Comparison of ENCODE assay signal across 11 cellular contexts in genomic region chrX:65607070-65607742, GRCh38.
A peak's percentile ranks its signal among the peaks of the same experiment; 100 is the strongest.
DNase-seq lines count a peak whose midpoint lies in the region; ATAC-seq, FAIRE-seq and TF ChIP-seq lines count a peak whose summit lies in the region.
"Had no signal": no experiment of that assay in that cellular context is flagged by ENCODE, and none has a peak within 500 bp of the region (broad histone marks: within the 10 kb centered on the region; RNA-seq: fewer than 3 reads in every experiment).

No MANE protein-coding gene starts in this region.

- ATAC-seq in GM19463 (IDR thresholded peaks at IDR 0.05; ENCODE audit: unreplicated experiment), result peak; percentile 63

- H4K20me1 ChIP-seq in endothelial cell of umbilical vein (replicated peaks; ENCODE audit: control insufficient read depth, extremely low read depth, insufficient read depth, low read length), result no peaks in the 10 kb centered on the region
- H4K20me1 ChIP-seq in hepatocyte (ENCODE audit: insufficient read depth, poor library complexity, severe bottlenecking), result no peaks in the 10 kb centered on the region

- DNase-seq in GM12892 (ENCODE audit: insufficient read length) (no peak), MV-4-11 (lab: John Stamatoyannopoulos, UW) (peak; percentile 84), endothelial cell of umbilical vein (ENCODE audit: low read depth, low spot score) (no peak), globus pallidus (ENCODE audit: low spot score) (no peak), tibial artery (no peak), hepatocyte (ENCODE audit: low spot score) (no peak), HK-2 (ENCODE audit: unreplicated experiment) (no peak)
- DNase-seq: SW 1271 had no signal

- H3K36me3 ChIP-seq in endothelial cell of umbilical vein (ENCODE audit: control insufficient read depth in 2 of 2, extremely low read depth in 1 of 2, insufficient read depth in 2 of 2, low read length in 2 of 2) (no peaks in the 10 kb centered on the region), tibial artery (no peaks in the 10 kb centered on the region), hepatocyte (replicated peaks; ENCODE audit: insufficient read depth, low read depth) (no peaks in the 10 kb centered on the region)
- H3K36me3 ChIP-seq: tibial nerve had no signal

- H3K9me3 ChIP-seq in endothelial cell of umbilical vein (replicated peaks; ENCODE audit: control insufficient read depth, insufficient read depth, low read length), result no peaks in the 10 kb centered on the region
- H3K9me3 ChIP-seq in tibial artery, result no peaks in the 10 kb centered on the region
- H3K9me3 ChIP-seq in hepatocyte (ENCODE audit: low read depth), result no peaks in the 10 kb centered on the region
- H3K9me3 ChIP-seq: tibial nerve had no signal

- intact Hi-C loops in endothelial cell of umbilical vein (cut with micrococcal nuclease), result no loop called here
- intact Hi-C loops in tibial artery (cut with DNase I; ENCODE audit: low total_unique reads), result no loop called here

- POLR2A ChIA-PET in endothelial cell of umbilical vein (lab: Charles Lee), result no interaction called here

- H3K27me3 ChIP-seq in endothelial cell of umbilical vein (ENCODE audit: control insufficient read depth in 2 of 2, insufficient read depth in 2 of 2, low read length in 2 of 2), result no peaks in the 10 kb centered on the region
- H3K27me3 ChIP-seq in tibial artery, result no peaks in the 10 kb centered on the region
- H3K27me3 ChIP-seq in hepatocyte, result no peaks in the 10 kb centered on the region

- H3K4me1 ChIP-seq in endothelial cell of umbilical vein (ENCODE audit: control insufficient read depth, extremely low read depth, insufficient read depth, low read length), result peaks cover 21% of the 10 kb centered on the region
- H3K4me1 ChIP-seq in tibial artery, result peaks cover 0 to 7% (median 3%) of the 10 kb centered on the region in 4 donors
- no peaks in the 10 kb centered on the region for H3K4me1 ChIP-seq in hepatocyte (ENCODE audit: insufficient read depth)

- CTCF ChIA-PET in endothelial cell of umbilical vein (lab: Charles Lee), result no interaction called here

- TF ChIP-seq CTCF in endothelial cell of umbilical vein (IDR thresholded peaks at IDR 0.05; ENCODE audit: extremely low read depth in 1 of 2, insufficient read depth in 1 of 2, low read depth in 1 of 2, low read length in 2 of 2), result no peak
- TF ChIP-seq CTCF in tibial artery (IDR thresholded peaks at IDR 0.05), result no peak
- TF ChIP-seq CTCF in hepatocyte (IDR thresholded peaks at IDR 0.05; ENCODE audit: poor library complexity), result no peak

- no TSS peak for BruUV-seq in endothelial cell of umbilical vein (replicated peaks; lab: Mats Ljungman, UMichigan)

- TF ChIP-seq POLR2A in GM12892 (IDR thresholded peaks at IDR 0.05; ENCODE audit: low read depth, low read length) (no peak), endothelial cell of umbilical vein (IDR thresholded peaks at IDR 0.05; ENCODE audit: low read depth, low read length) (no peak)

- no peaks in the 10 kb centered on the region for H3K9me2 ChIP-seq in hepatocyte (replicated peaks; ENCODE audit: insufficient read depth)

- H3K4me2 ChIP-seq in endothelial cell of umbilical vein (ENCODE audit: insufficient read depth, low read length) (no peak overlapping the region), hepatocyte (no peak overlapping the region)

- dilution Hi-C loops in endothelial cell of umbilical vein (cut with MboI; ENCODE audit: extremely low pct_ligation_motif_present, low sequenced_read_pairs), result no loop called here

- H2AFZ ChIP-seq in endothelial cell of umbilical vein (ENCODE audit: low read depth, low read length) (no peak overlapping the region), hepatocyte (no peak overlapping the region)

- WGBS in hepatocyte (ENCODE audit: low lambda C conversion rate, missing lambda C conversion rate), result 87% methylated on average over 3 of the region's 3 CpGs

- peaks cover 2% of the 10 kb centered on the region for H3K79me2 ChIP-seq in endothelial cell of umbilical vein (ENCODE audit: control insufficient read depth, insufficient read depth, low read length)
- H3K79me2 ChIP-seq in hepatocyte, result no peaks in the 10 kb centered on the region

- no peaks in the 10 kb centered on the region for H3K9me1 ChIP-seq in endothelial cell of umbilical vein (replicated peaks; ENCODE audit: control insufficient read depth, extremely low read depth, insufficient read depth, low read length)

- H3K27ac ChIP-seq in endothelial cell of umbilical vein (ENCODE audit: insufficient read depth, low read depth, low read length) (no peak overlapping the region), tibial artery (no peak overlapping the region), hepatocyte (no peak overlapping the region)
- H3K27ac ChIP-seq: tibial nerve had no signal

- H3K9ac ChIP-seq in endothelial cell of umbilical vein (replicated peaks; ENCODE audit: extremely low read depth, insufficient read depth, low read length), result no peak overlapping the region

- peak; percentile 5 for FAIRE-seq in GM12892 (lab: Jason Lieb, UNC)
- peak; percentile 55 for FAIRE-seq in endothelial cell of umbilical vein (lab: Jason Lieb, UNC)
- FAIRE-seq: H1 had no signal

- H3K4me3 ChIP-seq in endothelial cell of umbilical vein (replicated peaks in 1 of 3; ENCODE audit: insufficient read depth in 1 of 3, low read depth in 1 of 3, low read length in 3 of 3) (no peak overlapping the region), tibial artery (no peak overlapping the region), hepatocyte (no peak overlapping the region)
- H3K4me3 ChIP-seq: tibial nerve had no signal

TF ChIP-seq in endothelial cell of umbilical vein, 7 proteins besides CTCF, POLR2A, EP300 and RAD21:
- TF ChIP-seq MYC (IDR thresholded peaks at IDR 0.05; ENCODE audit: low read depth, low read length) (no peak), FOS (IDR thresholded peaks at IDR 0.05; ENCODE audit: borderline replicate concordance, insufficient read depth, low read length) (no peak), MAX (IDR thresholded peaks at IDR 0.05; ENCODE audit: insufficient read depth, insufficient read length) (no peak), EZH2 (IDR thresholded peaks at IDR 0.05; ENCODE audit: borderline replicate concordance, low read depth, low read length, severe bottlenecking) (no peak), GATA2 (IDR thresholded peaks at IDR 0.05; ENCODE audit: insufficient read depth, insufficient read length, low read depth, low read length) (no peak), JUN (IDR thresholded peaks at IDR 0.05; ENCODE audit: borderline replicate concordance, insufficient read depth, insufficient read length, low read depth) (no peak), POLR2AphosphoS5 (IDR thresholded peaks at IDR 0.05; ENCODE audit: insufficient read depth, low read depth, low read length) (no peak)
